16 cellular contexts compared by ENCODE assay signal in the genomic region with DNA sequence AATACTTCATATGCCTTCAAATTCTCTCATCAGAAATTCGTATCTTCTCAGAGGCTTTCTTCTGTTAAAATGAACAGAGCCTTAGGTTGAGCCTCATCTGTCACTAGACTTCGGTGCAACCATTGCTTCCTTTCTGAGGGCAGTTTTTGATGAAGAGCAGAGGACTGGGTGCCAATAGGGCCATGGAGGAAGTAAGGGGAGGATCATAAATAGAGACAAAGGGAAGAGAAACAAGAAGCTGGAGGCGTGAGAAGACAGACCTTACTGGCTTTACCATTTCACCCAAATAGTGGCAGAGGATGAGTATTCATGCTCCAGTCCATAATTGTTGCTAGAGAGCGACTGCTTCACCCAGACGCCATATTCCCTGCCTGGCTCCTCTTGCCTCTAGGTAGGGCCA.
"Had no signal": no experiment of that assay in that cellular context is flagged by ENCODE, and none has a peak within 500 bp of the region (broad histone marks: within the 10 kb centered on the region; RNA-seq: fewer than 3 reads in every experiment).

No MANE protein-coding gene starts in this region.

- H3K36me3 Mint-ChIP-seq: naive thymus-derived CD4-positive, alpha-beta T cell; stimulated activated naive B cell treated with anti-CD40 and anti-IgM and Interleukin-4, amounts not matched to agents 10 μg/mL and 1 μg/mL and 100 μg/mL, for 72 hours had no signal

- H3K27ac Mint-ChIP-seq: naive thymus-derived CD4-positive, alpha-beta T cell; nephron progenitor cell; stimulated activated naive B cell treated with anti-CD40 and anti-IgM and Interleukin-4, amounts not matched to agents 10 μg/mL and 1 μg/mL and 100 μg/mL, for 72 hours; stimulated activated naive CD8-positive, alpha-beta T cell treated with anti-CD3 and anti-CD28 coated beads, Interleukin-15, amount 100 ng/mL, for 72 hours had no signal

- DNase-seq: cortex of kidney; dorsolateral prefrontal cortex; effector CD8-positive, alpha-beta T cell; foreskin melanocyte; heart right ventricle; hypothalamus; kidney glomerular epithelial cell; naive thymus-derived CD4-positive, alpha-beta T cell; nephron progenitor cell; posterior cingulate gyrus; sigmoid colon; stimulated activated CD4-positive, alpha-beta T cell treated with anti-CD3 and anti-CD28 coated beads, Interleukin-2, amount 100 ng/mL, for 24 hours; stimulated activated CD4-positive, alpha-beta T cell treated with anti-CD3 and anti-CD28 coated beads, Interleukin-4, amount 100 ng/mL, for 4 hours; stimulated activated naive B cell treated with anti-CD40 and anti-IgM and Interleukin-4, amounts not matched to agents 10 μg/mL and 1 μg/mL and 100 μg/mL, for 72 hours; stimulated activated naive CD8-positive, alpha-beta T cell treated with anti-CD3 and anti-CD28 coated beads, Interleukin-15, amount 100 ng/mL, for 72 hours; testis had no signal

- H3K9me3 Mint-ChIP-seq: nephron progenitor cell; stimulated activated naive B cell treated with anti-CD40 and anti-IgM and Interleukin-4, amounts not matched to agents 10 μg/mL and 1 μg/mL and 100 μg/mL, for 72 hours; stimulated activated naive CD8-positive, alpha-beta T cell treated with anti-CD3 and anti-CD28 coated beads, Interleukin-15, amount 100 ng/mL, for 72 hours had no signal

- H3K4me1 Mint-ChIP-seq: naive thymus-derived CD4-positive, alpha-beta T cell; nephron progenitor cell; stimulated activated naive CD8-positive, alpha-beta T cell treated with anti-CD3 and anti-CD28 coated beads, Interleukin-15, amount 100 ng/mL, for 72 hours had no signal

- H3K4me3 Mint-ChIP-seq: naive thymus-derived CD4-positive, alpha-beta T cell; nephron progenitor cell; stimulated activated naive B cell treated with anti-CD40 and anti-IgM and Interleukin-4, amounts not matched to agents 10 μg/mL and 1 μg/mL and 100 μg/mL, for 72 hours; stimulated activated naive CD8-positive, alpha-beta T cell treated with anti-CD3 and anti-CD28 coated beads, Interleukin-15, amount 100 ng/mL, for 72 hours had no signal
